8 cellular contexts compared by ENCODE assay signal in the genomic region with DNA sequence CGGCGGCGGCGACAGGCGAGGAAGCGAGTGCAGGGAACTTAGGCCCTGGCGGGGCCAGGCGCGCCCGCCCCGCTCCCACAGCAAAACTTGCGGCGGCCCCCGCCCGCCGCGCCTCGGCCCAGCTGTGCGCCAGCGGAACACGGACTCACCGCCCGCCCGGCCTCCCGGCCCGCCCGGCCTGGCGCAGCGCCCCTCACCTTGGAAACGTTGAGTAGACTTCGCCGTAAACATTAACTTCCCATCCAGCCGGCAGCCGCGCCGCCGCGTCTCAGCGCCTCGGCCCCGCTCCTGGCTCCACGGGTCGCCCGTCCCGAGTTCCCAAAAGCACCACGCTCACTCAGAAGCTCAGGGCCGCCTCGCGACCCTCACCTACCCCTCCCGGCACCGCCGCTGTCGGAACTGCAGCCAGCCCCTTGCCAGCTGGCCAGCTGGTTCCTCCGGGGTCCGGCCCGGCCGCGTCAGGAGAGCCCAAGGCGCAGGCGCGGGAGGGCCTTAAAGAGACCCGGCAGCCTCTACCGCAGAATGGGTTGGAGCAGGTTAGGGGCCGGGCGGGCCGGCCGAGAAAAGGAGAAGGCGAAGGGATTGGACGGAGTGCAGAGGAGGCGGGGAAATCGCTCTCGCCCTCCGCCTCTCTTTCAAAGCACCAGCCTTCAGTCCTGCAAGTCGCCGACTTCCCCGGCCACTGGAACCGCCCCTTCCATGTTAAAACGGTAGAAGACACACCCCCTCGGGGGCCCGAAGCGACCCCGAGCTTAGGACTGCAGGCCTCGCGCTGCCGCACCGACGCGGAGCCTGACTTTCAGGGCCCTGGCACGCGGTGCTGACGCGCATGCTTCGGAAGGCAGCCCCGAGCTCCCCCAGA. TPM values are rescaled to one million over a fixed set of nuclear protein-coding genes. Genes with fewer than 3 reads are reported as not detected.
A peak's percentile ranks its signal among the peaks of the same experiment; 100 is the strongest.
DNase-seq lines count a peak whose midpoint lies in the region; TF ChIP-seq lines count a peak whose summit lies in the region.

EVI5 (minus strand) TSS at position 470 of the 862 bp plus-strand sequence. CDS start 48,562 bp downstream, outside the sequence.

- peak within 1 kb of the TSS; percentile 93 for H4K8ac ChIP-seq in mesenchymal stem cell (ENCODE audit: low read length)

- peak; percentile 97 for DNase-seq in COR-L47 (lab: John Stamatoyannopoulos, UW)
- peak; percentile 95 for DNase-seq in GM20000 (ENCODE audit: low spot score)
- DNase-seq in HS-5 (ENCODE audit: low read depth) = peak; percentile 85
- DNase-seq in NOMO-1 (lab: John Stamatoyannopoulos, UW; ENCODE audit: unreplicated experiment in 2 of 2) = peak; percentile 97 to 98
- DNase-seq in activated CD8-positive, alpha-beta memory T cell treated with anti-CD3 and anti-CD28 coated beads for 48 hours (ENCODE audit: low read depth in 2 of 3, low spot score in 2 of 3) = peak; percentile 21 to 33 (median 31)
- DNase-seq in mesenchymal stem cell = peak; percentile 99
- peak; percentile 33 for DNase-seq in stimulated activated CD8-positive, alpha-beta memory T cell treated with anti-CD3 and anti-CD28 coated beads, Interleukin-12 subunit alpha, Interleukin-12 subunit beta, amount 100 ng/mL, for 4 hours (ENCODE audit: low read depth)

- H3K18ac ChIP-seq in mesenchymal stem cell (ENCODE audit: low read depth in 1 of 2, low read length in 2 of 2) = peak within 1 kb of the TSS; percentile 87 to 100

- H3K4me2 ChIP-seq in mesenchymal stem cell (ENCODE audit: low read length, poor library complexity, severe bottlenecking) = peak within 1 kb of the TSS; percentile 74

- H3K27me3 ChIP-seq in endocrine pancreas (ENCODE audit: control insufficient read depth, insufficient read depth, low read length) (no peaks in the 10 kb centered on the region), mesenchymal stem cell (ENCODE audit: control insufficient read depth in 1 of 2, insufficient read depth in 1 of 2, low read length in 2 of 2) (no peaks in the 10 kb centered on the region)

- H3K9ac ChIP-seq in endocrine pancreas (ENCODE audit: control insufficient read depth, insufficient read depth, low read length) (peak within 1 kb of the TSS; percentile 71), mesenchymal stem cell (ENCODE audit: low read length) (peak within 1 kb of the TSS; percentile 99)

- peak within 1 kb of the TSS; percentile 47 to 50 for H2BK12ac ChIP-seq in mesenchymal stem cell (ENCODE audit: low read length in 2 of 2)

- peak within 1 kb of the TSS; percentile 73 to 90 for H3K4ac ChIP-seq in mesenchymal stem cell (ENCODE audit: low read depth in 1 of 2, low read length in 2 of 2)

- no peak for TF ChIP-seq CTCF in GM20000 (IDR thresholded peaks at IDR 0.05; ENCODE audit: extremely low read depth, missing control alignments)

- H3K4me1 ChIP-seq in endocrine pancreas (ENCODE audit: control insufficient read depth, insufficient read depth, low read length) = no peaks in the 10 kb centered on the region
- H3K4me1 ChIP-seq in mesenchymal stem cell (ENCODE audit: control insufficient read depth, insufficient read depth, low read depth, low read length) = peaks cover 3% of the 10 kb centered on the region

- H3K36me3 ChIP-seq in endocrine pancreas (ENCODE audit: control insufficient read depth, insufficient read depth, low read length) (no peaks in the 10 kb centered on the region), mesenchymal stem cell (ENCODE audit: control insufficient read depth in 1 of 2, insufficient read depth in 2 of 2, low read depth in 1 of 2, low read length in 2 of 2) (no peaks in the 10 kb centered on the region)

- H3K9me3 ChIP-seq in endocrine pancreas (ENCODE audit: control insufficient read depth, low read length) = no peaks in the 10 kb centered on the region
- no peaks in the 10 kb centered on the region for H3K9me3 ChIP-seq in mesenchymal stem cell (ENCODE audit: control insufficient read depth, low read length)

- WGBS in mesenchymal stem cell = 0% methylated on average over 94 of the region's 94 CpGs

- peaks cover 5% of the 10 kb centered on the region for H3K79me1 ChIP-seq in mesenchymal stem cell (replicated peaks; ENCODE audit: low read length, poor library complexity, severe bottlenecking)

- H3K4me3 ChIP-seq in endocrine pancreas (ENCODE audit: control insufficient read depth, insufficient read depth, low read length) (peak within 1 kb of the TSS; percentile 97), mesenchymal stem cell (ENCODE audit: insufficient read depth in 1 of 2, low read depth in 1 of 2, low read length in 2 of 2) (peak within 1 kb of the TSS; percentile 86 to 93)

- H2BK5ac ChIP-seq in mesenchymal stem cell (ENCODE audit: low read depth, low read length, poor library complexity, severe bottlenecking) = peak within 1 kb of the TSS; percentile 91

- H3K23ac ChIP-seq in mesenchymal stem cell (ENCODE audit: low read length in 2 of 2) = peak within 1 kb of the TSS in 1 of 2 experiments; percentile 97

- no peak within 1 kb of the TSS for H2AK5ac ChIP-seq in mesenchymal stem cell (ENCODE audit: low read length, severe bottlenecking)

- peak within 1 kb of the TSS in 1 of 2 experiments; percentile 94 for H3K14ac ChIP-seq in mesenchymal stem cell (ENCODE audit: low read length in 2 of 2)

- peak within 1 kb of the TSS; percentile 79 for H3K27ac ChIP-seq in mesenchymal stem cell (ENCODE audit: low read length, poor library complexity, severe bottlenecking)

- H2BK120ac ChIP-seq in mesenchymal stem cell (ENCODE audit: low read depth, low read length) = peak within 1 kb of the TSS; percentile 68

- H2AFZ ChIP-seq in mesenchymal stem cell (ENCODE audit: low read depth, low read length) = peak within 1 kb of the TSS; percentile 75

- H4K91ac ChIP-seq in mesenchymal stem cell (ENCODE audit: low read length) = peak within 1 kb of the TSS; percentile 34

- H2BK15ac ChIP-seq in mesenchymal stem cell (ENCODE audit: low read depth, poor library complexity, severe bottlenecking) = peak within 1 kb of the TSS; percentile 84

RNA-seq across cellular contexts. Expression of gene EVI5, which starts in this region (rescaled TPM):
- polyA plus RNA-seq in mesenchymal stem cell (2013, experiment 1 of 2) = 31.3 TPM
- 30.6 TPM for polyA plus RNA-seq in mesenchymal stem cell (2013, experiment 2 of 2)

Comparison
In these comparisons a context has a peak if more than half of its experiments do, and no peak if none do; other contexts are left out.
1. Peak in every context shown above with its lines: DNase-seq, H3K4me3 ChIP-seq and H3K27ac ChIP-seq.
2. DNase-seq: peak in every context shown above with its lines; median percentile 99 in mesenchymal stem cell; 98 in NOMO-1; 97 in COR-L47; 95 in GM20000; 85 in HS-5; 33 in stimulated activated CD8-positive, alpha-beta memory T cell treated with anti-CD3 and anti-CD28 coated beads, Interleukin-12 subunit alpha, Interleukin-12 subunit beta, amount 100 ng/mL, for 4 hours; 31 in activated CD8-positive, alpha-beta memory T cell treated with anti-CD3 and anti-CD28 coated beads for 48 hours.